15 cellular contexts compared by ENCODE assay signal in the genomic region with DNA sequence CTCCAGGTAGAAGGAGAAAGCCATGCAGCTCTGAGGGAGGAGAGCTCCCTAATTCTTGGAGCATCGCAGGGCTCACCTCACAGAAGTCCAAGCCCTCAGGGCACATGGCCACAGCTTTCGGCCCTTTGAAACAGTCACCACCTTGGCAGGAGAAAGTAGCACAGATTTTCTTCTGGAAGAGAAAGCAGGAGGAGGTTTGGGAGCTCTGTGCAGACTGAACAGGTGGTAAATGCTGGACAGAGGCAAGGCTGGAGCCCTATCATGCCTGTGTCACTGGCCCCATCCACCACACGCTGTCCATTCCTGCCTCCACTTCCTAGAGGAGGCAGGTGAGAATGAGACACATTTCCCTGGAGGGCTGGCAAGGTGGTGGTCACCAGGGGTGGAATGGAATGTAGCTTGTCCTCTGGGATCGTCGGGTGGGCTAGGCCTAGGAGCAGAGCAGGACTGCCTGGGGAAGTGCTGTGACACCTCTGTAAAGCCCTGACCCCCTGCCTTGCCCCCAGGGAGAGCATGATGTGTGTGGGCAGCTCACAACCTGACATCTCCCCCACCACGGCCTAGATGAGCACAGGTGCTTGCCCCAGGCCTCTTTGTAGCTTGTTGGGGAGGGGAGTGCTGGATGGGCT.
"Had no signal": no experiment of that assay in that cellular context is flagged by ENCODE, and none has a peak within 500 bp of the region (broad histone marks: within the 10 kb centered on the region; RNA-seq: fewer than 3 reads in every experiment).

No MANE protein-coding gene starts in this region.

- DNase-seq: activated CD4-positive, alpha-beta T cell treated with anti-CD3 and anti-CD28 coated beads, Interleukin-2, amount 10 ng/mL, durations not matched to agents 24 days and 14 days; activated CD4-positive, CD25-positive, alpha-beta regulatory T cell; activated CD8-positive, alpha-beta memory T cell treated with anti-CD3 and anti-CD28 coated beads, Interleukin-2, amount 50 U/mL, for 4 hours; activated CD8-positive, alpha-beta T cell treated with anti-CD3 and anti-CD28 coated beads, Interleukin-2, amount 10 ng/mL, durations not matched to agents 7 days and 5 days; activated gamma-delta T cell; activated T-cell treated with anti-CD3 and anti-CD28 coated beads, Interleukin-2, amount 50 U/mL, for 72 hours; anterior cingulate cortex; brain microvascular endothelial cell; dermis blood vessel endothelial cell; foreskin melanocyte; nucleus accumbens; right cardiac atrium had no signal

- H3K27ac ChIP-seq: brain microvascular endothelial cell, epithelial cell of prostate, tibial artery, vagina had no signal

- H3K27me3 ChIP-seq: brain microvascular endothelial cell, tibial artery, vagina had no signal

- ATAC-seq: activated CD8-positive, alpha-beta T cell treated with anti-CD3 and anti-CD28 coated beads, Interleukin-2, amount 10 ng/mL, durations not matched to agents 7 days and 5 days; activated T-cell treated with anti-CD3 and anti-CD28 coated beads, Interleukin-2, amount 50 U/mL, for 72 hours; right cardiac atrium had no signal

- H3K9me3 ChIP-seq: tibial artery, vagina had no signal

- H3K4me3 ChIP-seq: tibial artery, vagina had no signal
